In the genomic region with DNA sequence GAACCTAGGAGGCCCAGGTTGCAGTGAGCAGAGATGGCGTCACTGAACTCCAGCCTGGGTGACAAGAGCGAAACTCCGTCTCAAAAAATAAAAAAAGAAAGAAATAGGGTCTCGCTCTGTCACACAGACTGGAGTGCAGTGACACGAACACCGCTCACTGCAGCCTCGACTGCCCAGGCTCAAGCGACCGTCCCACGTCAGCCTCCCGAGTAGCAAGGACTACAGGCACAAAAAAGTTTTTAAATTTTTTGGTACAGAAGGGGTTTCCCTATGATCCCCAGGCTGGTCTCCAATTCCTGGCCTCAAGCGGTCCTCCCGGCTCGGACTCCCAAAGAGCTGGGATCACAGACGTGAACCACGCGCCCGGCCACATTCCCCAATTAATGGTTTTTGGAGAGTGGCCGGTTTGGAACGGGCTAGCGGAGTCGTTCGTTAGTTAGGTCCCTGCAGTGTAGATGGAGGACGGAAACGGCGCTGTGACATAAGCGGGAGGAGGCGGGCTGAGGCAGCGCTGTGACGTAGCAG, we compare ENCODE assay signal across 8 cellular contexts. TPM values are rescaled to one million over a fixed set of nuclear protein-coding genes. Genes with fewer than 3 reads are reported as not detected.
A peak's percentile ranks its signal among the peaks of the same experiment; 100 is the strongest.
DNase-seq lines count a peak whose midpoint lies in the region; ATAC-seq and TF ChIP-seq lines count a peak whose summit lies in the region.

No MANE protein-coding gene starts in this region.

- H3K36me3 ChIP-seq in adipocyte (ENCODE audit: control insufficient read depth, insufficient read depth, low read length, severe bottlenecking), result no peaks in the 10 kb centered on the region
- H3K36me3 ChIP-seq in left lung, result peaks cover 0 to 14% of the 10 kb centered on the region in 2 donors
- H3K36me3 ChIP-seq in thoracic aorta, result no peaks in the 10 kb centered on the region

- ATAC-seq in left lung (no peak), thoracic aorta (ENCODE audit: insufficient number of reproducible peaks, low FRiP score, low read depth) (no peak), GM18520 (IDR thresholded peaks at IDR 0.05; ENCODE audit: unreplicated experiment) (no peak), HG03139 (IDR thresholded peaks at IDR 0.05; ENCODE audit: unreplicated experiment) (no peak)

- H3K27ac Mint-ChIP-seq in activated CD4-positive, alpha-beta T cell treated with anti-CD3 and anti-CD28 coated beads, Interleukin-2, amount 10 ng/mL, durations not matched to agents 24 days and 14 days, result peak overlapping the region; percentile 97

- peaks cover 26% of the 10 kb centered on the region for H3K4me1 Mint-ChIP-seq in activated CD4-positive, alpha-beta T cell treated with anti-CD3 and anti-CD28 coated beads, Interleukin-2, amount 10 ng/mL, durations not matched to agents 24 days and 14 days

- H3K27me3 ChIP-seq in adipocyte (replicated peaks; ENCODE audit: control insufficient read depth, insufficient read depth, low read length) (peaks cover 15% of the 10 kb centered on the region), left lung (no peaks in the 10 kb centered on the region), thoracic aorta (replicated peaks; ENCODE audit: insufficient read depth) (no peaks in the 10 kb centered on the region)

- peak overlapping the region; percentile 97 to 98 for H3K27ac ChIP-seq in left lung
- peak overlapping the region; percentile 92 to 96 for H3K27ac ChIP-seq in thoracic aorta

- intact Hi-C loops in activated CD4-positive, alpha-beta T cell treated with anti-CD3 and anti-CD28 coated beads, Interleukin-2, amount 10 ng/mL, durations not matched to agents 24 days and 14 days (cut with micrococcal nuclease), result loop anchor here (1.0 kb wide), 2 partner anchors 8 to 74 kb away; no protein-coding TSS in a partner anchor
- intact Hi-C loops in left lung (cut with DNase I), result no loop called here

- H3K4me1 ChIP-seq in adipocyte (ENCODE audit: control insufficient read depth, insufficient read depth, low read length) (peaks cover 31% of the 10 kb centered on the region), left lung (peaks cover 22 to 45% of the 10 kb centered on the region in 2 donors), thoracic aorta (ENCODE audit: control insufficient read depth in 1 of 2, low read depth in 2 of 2) (peaks cover 33 to 39% of the 10 kb centered on the region in 2 donors)

- H3K9me3 ChIP-seq in adipocyte (ENCODE audit: control insufficient read depth, low read length), result no peaks in the 10 kb centered on the region
- no peaks in the 10 kb centered on the region for H3K9me3 ChIP-seq in left lung
- H3K9me3 ChIP-seq in thoracic aorta, result no peaks in the 10 kb centered on the region

- TF ChIP-seq CTCF in left lung (IDR thresholded peaks at IDR 0.05) (no peak), thoracic aorta (IDR thresholded peaks at IDR 0.05) (no peak)

- H3K9me3 Mint-ChIP-seq in activated CD4-positive, alpha-beta T cell treated with anti-CD3 and anti-CD28 coated beads, Interleukin-2, amount 10 ng/mL, durations not matched to agents 24 days and 14 days, result no peaks in the 10 kb centered on the region

- H3K4me3 Mint-ChIP-seq in activated CD4-positive, alpha-beta T cell treated with anti-CD3 and anti-CD28 coated beads, Interleukin-2, amount 10 ng/mL, durations not matched to agents 24 days and 14 days, result peak overlapping the region; percentile 98

- peak overlapping the region; percentile 98 for H3K9ac ChIP-seq in adipocyte (ENCODE audit: low read length)

- DNase-seq in activated CD4-positive, alpha-beta T cell treated with anti-CD3 and anti-CD28 coated beads, Interleukin-2, amount 10 ng/mL, durations not matched to agents 24 days and 14 days, result no peak
- no peak for DNase-seq in activated CD4-positive, alpha-beta T cell treated with anti-CD3 and anti-CD28 coated beads, Interleukin-2, amount 50 U/mL, for 48 hours
- DNase-seq in adipocyte (ENCODE audit: low read depth), result no peak
- DNase-seq in left lung, result no peak
- DNase-seq in thoracic aorta (ENCODE audit: low spot score), result no peak
- no peak for DNase-seq in activated gamma-delta T cell treated with Interleukin-2 at 50 U/mL for 16 hours

- peaks cover 34% of the 10 kb centered on the region for H3K27me3 Mint-ChIP-seq in activated CD4-positive, alpha-beta T cell treated with anti-CD3 and anti-CD28 coated beads, Interleukin-2, amount 10 ng/mL, durations not matched to agents 24 days and 14 days

- peak overlapping the region; percentile 97 for H3K4me3 ChIP-seq in adipocyte (ENCODE audit: low read length)
- peak overlapping the region; percentile 96 to 98 for H3K4me3 ChIP-seq in left lung
- peak overlapping the region; percentile 97 for H3K4me3 ChIP-seq in thoracic aorta

- peaks cover 25% of the 10 kb centered on the region for H3K36me3 Mint-ChIP-seq in activated CD4-positive, alpha-beta T cell treated with anti-CD3 and anti-CD28 coated beads, Interleukin-2, amount 10 ng/mL, durations not matched to agents 24 days and 14 days (ENCODE audit: low read depth)

RNA-seq across cellular contexts. Expression of a gene that starts 0.6 kb away (rescaled TPM):
- 211 and 222 TPM in 2 replicates for total RNA-seq in activated CD4-positive, alpha-beta T cell treated with anti-CD3 and anti-CD28 coated beads, Interleukin-2, amount 10 ng/mL, durations not matched to agents 24 days and 14 days
- 100 to 1,000 TPM; 217 to 221 TPM for total RNA-seq in left lung
- 100 to 1,000 TPM; 252 to 422 TPM for total RNA-seq in thoracic aorta

RNA-seq across cellular contexts. Expression of a gene that starts 10.3 kb away (rescaled TPM):
- total RNA-seq in activated CD4-positive, alpha-beta T cell treated with anti-CD3 and anti-CD28 coated beads, Interleukin-2, amount 10 ng/mL, durations not matched to agents 24 days and 14 days, result 0.69 and 0.96 TPM in 2 replicates
- total RNA-seq in left lung (1 to 10 TPM; 2.3 to 4.9 TPM), thoracic aorta (1 to 10 TPM in 1 of 2 donors, under 1 TPM in 1; 0.95 to 3.6 TPM)

RNA-seq across cellular contexts. Expression of a gene that starts 26.1 kb away (rescaled TPM):
- total RNA-seq in activated CD4-positive, alpha-beta T cell treated with anti-CD3 and anti-CD28 coated beads, Interleukin-2, amount 10 ng/mL, durations not matched to agents 24 days and 14 days, result 10.8 and 11.4 TPM in 2 replicates
- total RNA-seq in left lung (10 to 100 TPM; 13.2 to 13.5 TPM), thoracic aorta (10 to 100 TPM in 1 of 2 donors, 1 to 10 TPM in 1; 3.5 to 12.2 TPM)

RNA-seq across cellular contexts. Expression of a gene that starts 30.4 kb away (rescaled TPM):
- total RNA-seq in activated CD4-positive, alpha-beta T cell treated with anti-CD3 and anti-CD28 coated beads, Interleukin-2, amount 10 ng/mL, durations not matched to agents 24 days and 14 days, result 55.2 and 62.2 TPM in 2 replicates
- 10 to 100 TPM; 43.0 to 44.2 TPM for total RNA-seq in left lung
- total RNA-seq in thoracic aorta, result 10 to 100 TPM; 32.4 to 79.3 TPM

RNA-seq across cellular contexts. Expression of a gene that starts 36.3 kb away (rescaled TPM):
- total RNA-seq in activated CD4-positive, alpha-beta T cell treated with anti-CD3 and anti-CD28 coated beads, Interleukin-2, amount 10 ng/mL, durations not matched to agents 24 days and 14 days, result 27.5 and 33.0 TPM in 2 replicates
- total RNA-seq in left lung, result 10 to 100 TPM; 12.6 to 13.2 TPM
- 1 to 10 TPM; 9.1 to 9.7 TPM for total RNA-seq in thoracic aorta
